1 cellular context compared by ENCODE assay signal in the genomic region with DNA sequence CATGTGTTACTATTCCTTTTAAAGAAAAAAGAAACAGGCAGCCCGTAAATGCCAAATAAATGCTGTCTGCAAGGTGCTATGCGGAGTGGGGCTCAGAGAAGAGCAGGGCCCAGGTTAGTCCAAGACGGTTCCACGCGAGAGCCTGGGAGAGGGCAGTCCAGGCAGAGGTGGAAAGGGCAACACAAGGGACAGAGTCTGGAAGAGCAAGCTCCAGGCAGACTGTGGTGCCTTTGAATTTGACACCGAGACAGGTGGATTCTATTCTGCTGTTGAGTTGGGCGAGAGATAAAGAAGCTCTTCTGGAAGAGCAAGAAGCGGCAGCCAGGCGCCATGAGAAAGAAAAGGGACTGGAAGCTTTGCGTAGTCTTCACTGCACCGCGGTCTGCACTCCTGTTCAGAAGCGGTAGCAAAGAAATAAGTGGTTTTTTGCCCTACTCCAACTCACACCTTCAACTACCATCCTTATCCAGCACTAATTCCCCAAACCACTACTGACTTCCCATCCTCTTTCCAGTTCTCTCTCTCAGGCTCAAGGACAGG.
TF ChIP-seq lines count a peak whose summit lies in the region.

No MANE protein-coding gene starts in this region.

TF ChIP-seq in HepG2, 621 proteins besides CTCF, POLR2A, EP300 and RAD21:
- 0 out of 2 replicates have a peak, but pooled peaks have one; percentile 59 for TF ChIP-seq ZBTB4 (CRISPR knock-in tag; IDR thresholded peaks at IDR 0.05; ENCODE audit: borderline replicate concordance)
- TF ChIP-seq, protein P1, sequence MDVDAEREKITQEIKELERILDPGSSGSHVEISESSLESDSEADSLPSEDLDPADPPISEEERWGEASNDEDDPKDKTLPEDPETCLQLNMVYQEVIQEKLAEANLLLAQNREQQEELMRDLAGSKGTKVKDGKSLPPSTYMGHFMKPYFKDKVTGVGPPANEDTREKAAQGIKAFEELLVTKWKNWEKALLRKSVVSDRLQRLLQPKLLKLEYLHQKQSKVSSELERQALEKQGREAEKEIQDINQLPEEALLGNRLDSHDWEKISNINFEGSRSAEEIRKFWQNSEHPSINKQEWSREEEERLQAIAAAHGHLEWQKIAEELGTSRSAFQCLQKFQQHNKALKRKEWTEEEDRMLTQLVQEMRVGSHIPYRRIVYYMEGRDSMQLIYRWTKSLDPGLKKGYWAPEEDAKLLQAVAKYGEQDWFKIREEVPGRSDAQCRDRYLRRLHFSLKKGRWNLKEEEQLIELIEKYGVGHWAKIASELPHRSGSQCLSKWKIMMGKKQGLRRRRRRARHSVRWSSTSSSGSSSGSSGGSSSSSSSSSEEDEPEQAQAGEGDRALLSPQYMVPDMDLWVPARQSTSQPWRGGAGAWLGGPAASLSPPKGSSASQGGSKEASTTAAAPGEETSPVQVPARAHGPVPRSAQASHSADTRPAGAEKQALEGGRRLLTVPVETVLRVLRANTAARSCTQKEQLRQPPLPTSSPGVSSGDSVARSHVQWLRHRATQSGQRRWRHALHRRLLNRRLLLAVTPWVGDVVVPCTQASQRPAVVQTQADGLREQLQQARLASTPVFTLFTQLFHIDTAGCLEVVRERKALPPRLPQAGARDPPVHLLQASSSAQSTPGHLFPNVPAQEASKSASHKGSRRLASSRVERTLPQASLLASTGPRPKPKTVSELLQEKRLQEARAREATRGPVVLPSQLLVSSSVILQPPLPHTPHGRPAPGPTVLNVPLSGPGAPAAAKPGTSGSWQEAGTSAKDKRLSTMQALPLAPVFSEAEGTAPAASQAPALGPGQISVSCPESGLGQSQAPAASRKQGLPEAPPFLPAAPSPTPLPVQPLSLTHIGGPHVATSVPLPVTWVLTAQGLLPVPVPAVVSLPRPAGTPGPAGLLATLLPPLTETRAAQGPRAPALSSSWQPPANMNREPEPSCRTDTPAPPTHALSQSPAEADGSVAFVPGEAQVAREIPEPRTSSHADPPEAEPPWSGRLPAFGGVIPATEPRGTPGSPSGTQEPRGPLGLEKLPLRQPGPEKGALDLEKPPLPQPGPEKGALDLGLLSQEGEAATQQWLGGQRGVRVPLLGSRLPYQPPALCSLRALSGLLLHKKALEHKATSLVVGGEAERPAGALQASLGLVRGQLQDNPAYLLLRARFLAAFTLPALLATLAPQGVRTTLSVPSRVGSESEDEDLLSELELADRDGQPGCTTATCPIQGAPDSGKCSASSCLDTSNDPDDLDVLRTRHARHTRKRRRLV (CRISPR knock-in tag; IDR thresholded peaks at IDR 0.05), result no peak
- TF ChIP-seq, protein P2, sequence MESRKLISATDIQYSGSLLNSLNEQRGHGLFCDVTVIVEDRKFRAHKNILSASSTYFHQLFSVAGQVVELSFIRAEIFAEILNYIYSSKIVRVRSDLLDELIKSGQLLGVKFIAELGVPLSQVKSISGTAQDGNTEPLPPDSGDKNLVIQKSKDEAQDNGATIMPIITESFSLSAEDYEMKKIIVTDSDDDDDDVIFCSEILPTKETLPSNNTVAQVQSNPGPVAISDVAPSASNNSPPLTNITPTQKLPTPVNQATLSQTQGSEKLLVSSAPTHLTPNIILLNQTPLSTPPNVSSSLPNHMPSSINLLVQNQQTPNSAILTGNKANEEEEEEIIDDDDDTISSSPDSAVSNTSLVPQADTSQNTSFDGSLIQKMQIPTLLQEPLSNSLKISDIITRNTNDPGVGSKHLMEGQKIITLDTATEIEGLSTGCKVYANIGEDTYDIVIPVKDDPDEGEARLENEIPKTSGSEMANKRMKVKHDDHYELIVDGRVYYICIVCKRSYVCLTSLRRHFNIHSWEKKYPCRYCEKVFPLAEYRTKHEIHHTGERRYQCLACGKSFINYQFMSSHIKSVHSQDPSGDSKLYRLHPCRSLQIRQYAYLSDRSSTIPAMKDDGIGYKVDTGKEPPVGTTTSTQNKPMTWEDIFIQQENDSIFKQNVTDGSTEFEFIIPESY (CRISPR knock-in tag; IDR thresholded peaks at IDR 0.05), result 0 out of 2 replicates have a peak, but pooled peaks have one; percentile 22
- no peak for TF ChIP-seq ZNF264 (CRISPR knock-in tag; IDR thresholded peaks at IDR 0.05)
- TF ChIP-seq, protein P3, sequence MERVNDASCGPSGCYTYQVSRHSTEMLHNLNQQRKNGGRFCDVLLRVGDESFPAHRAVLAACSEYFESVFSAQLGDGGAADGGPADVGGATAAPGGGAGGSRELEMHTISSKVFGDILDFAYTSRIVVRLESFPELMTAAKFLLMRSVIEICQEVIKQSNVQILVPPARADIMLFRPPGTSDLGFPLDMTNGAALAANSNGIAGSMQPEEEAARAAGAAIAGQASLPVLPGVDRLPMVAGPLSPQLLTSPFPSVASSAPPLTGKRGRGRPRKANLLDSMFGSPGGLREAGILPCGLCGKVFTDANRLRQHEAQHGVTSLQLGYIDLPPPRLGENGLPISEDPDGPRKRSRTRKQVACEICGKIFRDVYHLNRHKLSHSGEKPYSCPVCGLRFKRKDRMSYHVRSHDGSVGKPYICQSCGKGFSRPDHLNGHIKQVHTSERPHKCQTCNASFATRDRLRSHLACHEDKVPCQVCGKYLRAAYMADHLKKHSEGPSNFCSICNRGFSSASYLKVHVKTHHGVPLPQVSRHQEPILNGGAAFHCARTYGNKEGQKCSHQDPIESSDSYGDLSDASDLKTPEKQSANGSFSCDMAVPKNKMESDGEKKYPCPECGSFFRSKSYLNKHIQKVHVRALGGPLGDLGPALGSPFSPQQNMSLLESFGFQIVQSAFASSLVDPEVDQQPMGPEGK (CRISPR knock-in tag; IDR thresholded peaks at IDR 0.05), result no peak
